In genomic region chr10:51082857-51083256, GRCh38 we compare ENCODE assay signal across 24 cellular contexts. TPM values are rescaled to one million over a fixed set of nuclear protein-coding genes. Genes with fewer than 3 reads are reported as not detected.
DNase-seq lines count a peak whose midpoint lies in the region; ATAC-seq and TF ChIP-seq lines count a peak whose summit lies in the region.
"Had no signal": no experiment of that assay in that cellular context is flagged by ENCODE, and none has a peak within 500 bp of the region (broad histone marks: within the 10 kb centered on the region; RNA-seq: fewer than 3 reads in every experiment).

No MANE protein-coding gene starts in this region.

- H3K27ac Mint-ChIP-seq in stimulated activated effector memory CD8-positive, alpha-beta T cell treated with anti-CD3 and anti-CD28 coated beads, Interleukin-12 subunit alpha, Interleukin-12 subunit beta, amount 100 ng/mL, for 72 hours, result no peak overlapping the region
- H3K27ac Mint-ChIP-seq: activated CD8-positive, alpha-beta T cell treated with anti-CD3 and anti-CD28 coated beads for 36 hours; CD4-positive, alpha-beta T cell had no signal

- ATAC-seq in GM19035 (IDR thresholded peaks at IDR 0.05; ENCODE audit: unreplicated experiment), result peak; percentile 71
- peak; percentile 61 for ATAC-seq in HG03432 (IDR thresholded peaks at IDR 0.05; ENCODE audit: unreplicated experiment)
- ATAC-seq in stimulated activated effector memory CD8-positive, alpha-beta T cell treated with anti-CD3 and anti-CD28 coated beads, Interleukin-12 subunit alpha, Interleukin-12 subunit beta, amount 100 ng/mL, for 72 hours, result peak; percentile 31
- no peak for ATAC-seq in GM21723 (IDR thresholded peaks at IDR 0.05; ENCODE audit: unreplicated experiment)
- ATAC-seq in HG03460 (IDR thresholded peaks at IDR 0.05; ENCODE audit: unreplicated experiment), result no peak
- ATAC-seq: activated CD8-positive, alpha-beta T cell treated with anti-CD3 and anti-CD28 coated beads for 36 hours; activated T-cell treated with anti-CD3 and anti-CD28 coated beads, Interleukin-2, amount 50 U/mL, for 4 hours; foreskin keratinocyte had no signal

- no peaks in the 10 kb centered on the region for H3K9me3 ChIP-seq in fibroblast of lung (ENCODE audit: control insufficient read depth, insufficient read depth, low read depth, low read length)
- H3K9me3 ChIP-seq: MG63, neutrophil, right atrium auricular region had no signal

- H2AFZ ChIP-seq in fibroblast of lung (ENCODE audit: low read length), result no peak overlapping the region

- H3K4me1 Mint-ChIP-seq in stimulated activated effector memory CD8-positive, alpha-beta T cell treated with anti-CD3 and anti-CD28 coated beads, Interleukin-12 subunit alpha, Interleukin-12 subunit beta, amount 100 ng/mL, for 72 hours, result no peaks in the 10 kb centered on the region

- no peaks in the 10 kb centered on the region for H4K20me1 ChIP-seq in fibroblast of lung (ENCODE audit: control insufficient read depth, extremely low read depth, insufficient read depth, low read length)

- no peak overlapping the region for H3K4me3 Mint-ChIP-seq in stimulated activated effector memory CD8-positive, alpha-beta T cell treated with anti-CD3 and anti-CD28 coated beads, Interleukin-12 subunit alpha, Interleukin-12 subunit beta, amount 100 ng/mL, for 72 hours
- H3K4me3 Mint-ChIP-seq: activated CD8-positive, alpha-beta T cell treated with anti-CD3 and anti-CD28 coated beads for 36 hours; activated T-cell treated with anti-CD3 and anti-CD28 coated beads, Interleukin-2, amount 50 U/mL, for 4 hours; CD4-positive, alpha-beta T cell had no signal

- H3K9ac ChIP-seq in fibroblast of lung (ENCODE audit: insufficient read depth, low read length), result no peak overlapping the region

- H3K9me3 Mint-ChIP-seq in stimulated activated effector memory CD8-positive, alpha-beta T cell treated with anti-CD3 and anti-CD28 coated beads, Interleukin-12 subunit alpha, Interleukin-12 subunit beta, amount 100 ng/mL, for 72 hours, result no peaks in the 10 kb centered on the region
- H3K9me3 Mint-ChIP-seq: activated CD8-positive, alpha-beta T cell treated with anti-CD3 and anti-CD28 coated beads for 36 hours; activated T-cell treated with anti-CD3 and anti-CD28 coated beads, Interleukin-2, amount 50 U/mL, for 4 hours; CD4-positive, alpha-beta T cell had no signal

- no peaks in the 10 kb centered on the region for H3K36me3 Mint-ChIP-seq in stimulated activated effector memory CD8-positive, alpha-beta T cell treated with anti-CD3 and anti-CD28 coated beads, Interleukin-12 subunit alpha, Interleukin-12 subunit beta, amount 100 ng/mL, for 72 hours

- H3K27ac ChIP-seq in fibroblast of lung (ENCODE audit: insufficient read depth, low read length), result no peak overlapping the region
- H3K27ac ChIP-seq in substantia nigra (ENCODE audit: low read depth, low read length, poor library complexity, severe bottlenecking), result no peak overlapping the region
- H3K27ac ChIP-seq: foreskin keratinocyte, neutrophil, VCaP had no signal

- H3K4me2 ChIP-seq in fibroblast of lung (ENCODE audit: extremely low read depth, insufficient read depth, low read length), result peak overlapping the region; percentile 35

- DNase-seq in fibroblast of lung (ENCODE audit: low read depth in 2 of 2), result no peak
- no peak for DNase-seq in stimulated activated effector memory CD8-positive, alpha-beta T cell treated with anti-CD3 and anti-CD28 coated beads, Interleukin-12 subunit alpha, Interleukin-12 subunit beta, amount 100 ng/mL, for 72 hours (ENCODE audit: low spot score in 2 of 2)
- DNase-seq in substantia nigra (lab: John Stamatoyannopoulos, UW), result no peak
- no peak for DNase-seq in NCI-H2107 treated with DMSO at 0.1 percent for 48 hours (lab: John Stamatoyannopoulos, UW; ENCODE audit: unreplicated experiment)
- DNase-seq: activated CD8-positive, alpha-beta T cell treated with anti-CD3 and anti-CD28 coated beads for 36 hours; activated naive CD4-positive, alpha-beta T cell treated with anti-CD3 and anti-CD28 coated beads, Interleukin-2, amount 50 U/mL, for 16 hours; activated T-cell treated with anti-CD3 and anti-CD28 coated beads, Interleukin-2, amount 50 U/mL, for 4 hours; CD4-positive, alpha-beta T cell; foreskin keratinocyte; HCEC 1CT; left cardiac atrium; MG63; NCI-H1930; NCI-H510A treated with DMSO at 0.1 percent for 48 hours; SHP77; stimulated activated naive CD4-positive, alpha-beta T cell treated with Interleukin-2 at 50 U/mL for 16 hours; T-helper 1 cell had no signal

- no peak overlapping the region for H3K4me3 ChIP-seq in fibroblast of lung (replicated peaks in 1 of 4; ENCODE audit: control extremely low read depth in 1 of 4, insufficient read depth in 1 of 4, low read depth in 3 of 4, low read length in 4 of 4)
- H3K4me3 ChIP-seq: MG63, right atrium auricular region had no signal

- peaks cover 14% of the 10 kb centered on the region for H3K79me2 ChIP-seq in fibroblast of lung (ENCODE audit: control insufficient read depth, insufficient read depth, low read length)

- peaks cover 7% of the 10 kb centered on the region for H3K4me1 ChIP-seq in fibroblast of lung (ENCODE audit: control insufficient read depth, extremely low read depth, insufficient read depth, low read length)
- H3K4me1 ChIP-seq: foreskin keratinocyte had no signal

- H3K27me3 ChIP-seq in fibroblast of lung (ENCODE audit: control insufficient read depth, insufficient read depth, low read length), result no peaks in the 10 kb centered on the region
- H3K27me3 ChIP-seq: foreskin keratinocyte, MG63, neutrophil, right atrium auricular region had no signal

- peaks cover 1% of the 10 kb centered on the region for H3K36me3 ChIP-seq in fibroblast of lung (ENCODE audit: control insufficient read depth, insufficient read depth, low read length)
- H3K36me3 ChIP-seq: MG63, neutrophil, right atrium auricular region had no signal

- no peak for TF ChIP-seq CTCF in fibroblast of lung (conservative IDR thresholded peaks at IDR 0.05 in 1 of 2, IDR thresholded peaks at IDR 0.05 in 1 of 2; ENCODE audit: low read depth in 1 of 2, low read length in 2 of 2)

RNA-seq across cellular contexts. Expression of gene PRKG1, which starts 8.6 kb away (rescaled TPM):
- total RNA-seq in fibroblast of lung, result 60.1 and 71.8 TPM in 2 replicates
- 20.9 and 45.8 TPM in 2 replicates for polyA plus RNA-seq in fibroblast of lung
- 18.1 and 46.0 TPM in 2 replicates for polyA plus RNA-seq in fibroblast of lung (2012)
- 8.4 and 22.6 TPM in 2 replicates for polyA minus RNA-seq in fibroblast of lung (ENCODE audit: low replicate concordance)
- total RNA-seq: activated CD8-positive, alpha-beta T cell treated with anti-CD3 and anti-CD28 coated beads for 36 hours had no signal

Comparison
In these comparisons a context has a peak if more than half of its experiments do, and no peak if none do; other contexts are left out.
1. ATAC-seq: peak in GM19035 (single experiment), HG03432 (single experiment) and stimulated activated effector memory CD8-positive, alpha-beta T cell treated with anti-CD3 and anti-CD28 coated beads, Interleukin-12 subunit alpha, Interleukin-12 subunit beta, amount 100 ng/mL, for 72 hours (single experiment); none in GM21723 (single experiment) and HG03460 (single experiment).